ENCODE assay signal across 18 cellular contexts in genomic region chr17:17104494-17104893, GRCh38.
A peak's percentile ranks its signal among the peaks of the same experiment; 100 is the strongest.
DNase-seq lines count a peak whose midpoint lies in the region; ATAC-seq, FAIRE-seq and TF ChIP-seq lines count a peak whose summit lies in the region.
"Had no signal": no experiment of that assay in that cellular context is flagged by ENCODE, and none has a peak within 500 bp of the region (broad histone marks: within the 10 kb centered on the region; RNA-seq: fewer than 3 reads in every experiment).

No MANE protein-coding gene starts in this region.

- CTCF ChIA-PET in CD4-positive, alpha-beta T cell (lab: Charles Lee) = no interaction called here

- no peaks in the 10 kb centered on the region for H3K27me3 Mint-ChIP-seq in CD4-positive, alpha-beta T cell
- H3K27me3 Mint-ChIP-seq in activated T-helper 17 cell treated with anti-CD3 and anti-CD28 coated beads, Interleukin-2, amount 50 U/mL, for 72 hours = no peaks in the 10 kb centered on the region

- FAIRE-seq in H54 (lab: Jason Lieb, UNC) = no peak
- FAIRE-seq: astrocyte, K562 had no signal

- POLR2A ChIA-PET in CD4-positive, alpha-beta T cell (lab: Charles Lee) = no interaction called here

- intact Hi-C loops in CD4-positive, alpha-beta T cell (cut with DNase I, micrococcal nuclease) = no loop called here
- intact Hi-C loops in posterior cingulate gyrus (cut with DNase I) = loop anchor here (10.0 kb wide), 1 partner anchor 100 kb away; no protein-coding TSS in a partner anchor

- DNase-seq in CD4-positive, alpha-beta T cell = no peak
- peak in 27 of 51 donors; percentile 15 to 67 (median 31) for DNase-seq in hypothalamus (lab: John Stamatoyannopoulos, UW)
- peak; percentile 57 to 95 (median 64) for DNase-seq in posterior cingulate gyrus
- no peak for DNase-seq in activated CD4-positive, CD25-positive, alpha-beta regulatory T cell treated with anti-CD3 and anti-CD28 coated beads, Interleukin-2, amount 50 U/mL, for 72 hours
- no peak for DNase-seq in H54 (ENCODE audit: insufficient read length, low spot score)
- no peak for DNase-seq in stimulated activated CD4-positive, alpha-beta T cell treated with anti-CD3 and anti-CD28 coated beads, Interleukin-12 subunit alpha, Interleukin-12 subunit beta, amount 100 ng/mL, for 4 hours
- no peak for DNase-seq in GM19240 (ENCODE audit: insufficient read length, low spot score)
- DNase-seq: activated CD4-positive, alpha-beta T cell treated with anti-CD3 and anti-CD28 coated beads for 1 hour; activated T-cell treated with anti-CD3 and anti-CD28 coated beads, Interleukin-2, amount 50 U/mL, for 1 hour; NCI-H1417; NCI-H446 treated with DMSO at 0.1 percent for 48 hours; OCI-M1; ovary; stimulated activated CD4-positive, alpha-beta T cell treated with anti-CD3 and anti-CD28 coated beads, Interleukin-1b, Interleukin-23, amount 100 ng/mL, for 48 hours had no signal

- TF ChIP-seq CTCF in CD4-positive, alpha-beta T cell (IDR thresholded peaks at IDR 0.05) = no peak

- H3K27ac Mint-ChIP-seq in CD4-positive, alpha-beta T cell = peak overlapping the region; percentile 67
- peak overlapping the region; percentile 83 for H3K27ac Mint-ChIP-seq in activated T-helper 17 cell treated with anti-CD3 and anti-CD28 coated beads, Interleukin-2, amount 50 U/mL, for 72 hours

- no peaks in the 10 kb centered on the region for H3K27me3 ChIP-seq in CD4-positive, alpha-beta T cell (ENCODE audit: control insufficient read depth, insufficient read depth, low read length)
- H3K27me3 ChIP-seq: ovary had no signal

- no peak for ATAC-seq in CD4-positive, alpha-beta T cell (ENCODE audit: poor library complexity)
- ATAC-seq in activated T-helper 17 cell treated with anti-CD3 and anti-CD28 coated beads, Interleukin-2, amount 50 U/mL, for 72 hours (replicated peaks) = no peak
- ATAC-seq: K562, left lobe of liver had no signal

- H3K36me3 Mint-ChIP-seq in CD4-positive, alpha-beta T cell (ENCODE audit: low read depth) = peaks cover 7% of the 10 kb centered on the region
- peaks cover 5% of the 10 kb centered on the region for H3K36me3 Mint-ChIP-seq in activated T-helper 17 cell treated with anti-CD3 and anti-CD28 coated beads, Interleukin-2, amount 50 U/mL, for 72 hours (ENCODE audit: low read depth)

- H3K9me3 Mint-ChIP-seq in CD4-positive, alpha-beta T cell = no peaks in the 10 kb centered on the region
- H3K9me3 Mint-ChIP-seq in activated T-helper 17 cell treated with anti-CD3 and anti-CD28 coated beads, Interleukin-2, amount 50 U/mL, for 72 hours = no peaks in the 10 kb centered on the region

- H3K27ac ChIP-seq in CD4-positive, alpha-beta T cell (ENCODE audit: low read depth, low read length) = no peak overlapping the region
- H3K27ac ChIP-seq: ovary had no signal

- H3K4me1 Mint-ChIP-seq in CD4-positive, alpha-beta T cell (ENCODE audit: low read depth) = peaks cover 62% of the 10 kb centered on the region
- peaks cover 31% of the 10 kb centered on the region for H3K4me1 Mint-ChIP-seq in activated T-helper 17 cell treated with anti-CD3 and anti-CD28 coated beads, Interleukin-2, amount 50 U/mL, for 72 hours

- no peaks in the 10 kb centered on the region for H3K9me3 ChIP-seq in CD4-positive, alpha-beta T cell (ENCODE audit: control insufficient read depth, low read length)
- H3K9me3 ChIP-seq: ovary had no signal

- no peak for TF ChIP-seq POLR2A in H54 (IDR thresholded peaks at IDR 0.05; ENCODE audit: low read depth, low read length)

- no peak overlapping the region for H3K4me3 Mint-ChIP-seq in CD4-positive, alpha-beta T cell
- no peak overlapping the region for H3K4me3 Mint-ChIP-seq in activated T-helper 17 cell treated with anti-CD3 and anti-CD28 coated beads, Interleukin-2, amount 50 U/mL, for 72 hours

Comparison
In these comparisons a context has a peak if more than half of its experiments do, and no peak if none do; other contexts are left out.
1. DNase-seq: peak in hypothalamus (27 of 51) and posterior cingulate gyrus (10 of 10); none in CD4-positive, alpha-beta T cell (0 of 10), activated CD4-positive, CD25-positive, alpha-beta regulatory T cell treated with anti-CD3 and anti-CD28 coated beads, Interleukin-2, amount 50 U/mL, for 72 hours (single experiment), H54 (single experiment), stimulated activated CD4-positive, alpha-beta T cell treated with anti-CD3 and anti-CD28 coated beads, Interleukin-12 subunit alpha, Interleukin-12 subunit beta, amount 100 ng/mL, for 4 hours (single experiment) and GM19240 (single experiment).